In the genomic region with DNA sequence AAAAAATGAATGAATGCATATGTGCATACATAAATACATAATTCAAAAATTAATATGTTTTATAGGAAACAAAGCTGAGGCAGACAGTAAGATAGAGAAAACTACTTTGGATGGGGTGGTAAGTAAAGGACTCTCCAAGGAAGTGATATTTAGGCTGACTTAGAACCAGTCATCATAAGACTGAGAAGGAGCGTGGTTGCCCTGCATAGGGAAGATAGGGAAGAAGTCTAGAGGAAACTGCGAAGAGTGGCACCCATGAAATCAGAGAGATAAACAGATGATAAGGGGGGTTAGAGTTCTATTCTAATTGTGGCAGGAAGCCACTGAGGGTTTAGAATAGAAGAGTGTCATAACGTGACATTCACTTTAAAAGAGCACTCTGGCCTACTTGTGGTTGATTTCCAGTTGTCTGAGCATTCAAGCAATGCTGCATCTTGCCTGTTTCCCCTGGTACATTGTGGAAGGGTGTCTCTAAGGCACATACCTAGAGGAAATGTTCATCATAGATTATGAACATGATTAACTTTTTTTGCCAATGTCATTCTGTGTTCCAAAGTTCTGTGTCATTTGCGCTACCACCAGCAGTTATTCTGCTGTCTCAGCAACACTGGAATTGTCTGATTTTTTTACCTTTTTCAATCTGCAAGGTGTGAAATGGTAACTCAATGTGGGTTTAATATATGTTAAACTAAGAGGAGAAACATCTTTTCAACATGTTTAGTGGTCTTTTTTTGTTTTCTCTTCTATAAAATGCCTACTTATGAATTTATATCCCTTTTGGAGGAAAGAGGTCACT, we compare ENCODE assay signal across 1 cellular context.
TF ChIP-seq lines count a peak whose summit lies in the region.

No MANE protein-coding gene starts in this region.

TF ChIP-seq in HCT116, 20 proteins besides CTCF, POLR2A, EP300 and RAD21:
- TF ChIP-seq SRF (IDR thresholded peaks at IDR 0.05; ENCODE audit: low read depth) (no peak), CEBPB (IDR thresholded peaks at IDR 0.05; ENCODE audit: low read depth) (no peak), YY1 (IDR thresholded peaks at IDR 0.05; ENCODE audit: extremely low read depth, insufficient replicate concordance, low read depth, low read length) (no peak), ZNF274 (IDR thresholded peaks at IDR 0.05; ENCODE audit: low read depth, low read length) (no peak), POLR2AphosphoS5 (IDR thresholded peaks at IDR 0.05; ENCODE audit: low read depth, low read length) (no peak), EGR1 (IDR thresholded peaks at IDR 0.05; ENCODE audit: low read depth) (no peak), SP1 (IDR thresholded peaks at IDR 0.05; ENCODE audit: low read depth) (no peak), ZFX (IDR thresholded peaks at IDR 0.05) (no peak), TCF7L2 (IDR thresholded peaks at IDR 0.05; ENCODE audit: borderline replicate concordance, extremely low read depth, insufficient read depth, insufficient read length) (no peak), CBX3 (IDR thresholded peaks at IDR 0.05; ENCODE audit: low read depth) (no peak), EZH2phosphoT487 (IDR thresholded peaks at IDR 0.05; ENCODE audit: borderline replicate concordance) (no peak), SIN3A (IDR thresholded peaks at IDR 0.05; ENCODE audit: low read depth) (no peak), EZH2 (IDR thresholded peaks at IDR 0.05) (no peak), FOSL1 (IDR thresholded peaks at IDR 0.05; ENCODE audit: low read depth) (no peak)
- TF ChIP-seq, protein P1, sequence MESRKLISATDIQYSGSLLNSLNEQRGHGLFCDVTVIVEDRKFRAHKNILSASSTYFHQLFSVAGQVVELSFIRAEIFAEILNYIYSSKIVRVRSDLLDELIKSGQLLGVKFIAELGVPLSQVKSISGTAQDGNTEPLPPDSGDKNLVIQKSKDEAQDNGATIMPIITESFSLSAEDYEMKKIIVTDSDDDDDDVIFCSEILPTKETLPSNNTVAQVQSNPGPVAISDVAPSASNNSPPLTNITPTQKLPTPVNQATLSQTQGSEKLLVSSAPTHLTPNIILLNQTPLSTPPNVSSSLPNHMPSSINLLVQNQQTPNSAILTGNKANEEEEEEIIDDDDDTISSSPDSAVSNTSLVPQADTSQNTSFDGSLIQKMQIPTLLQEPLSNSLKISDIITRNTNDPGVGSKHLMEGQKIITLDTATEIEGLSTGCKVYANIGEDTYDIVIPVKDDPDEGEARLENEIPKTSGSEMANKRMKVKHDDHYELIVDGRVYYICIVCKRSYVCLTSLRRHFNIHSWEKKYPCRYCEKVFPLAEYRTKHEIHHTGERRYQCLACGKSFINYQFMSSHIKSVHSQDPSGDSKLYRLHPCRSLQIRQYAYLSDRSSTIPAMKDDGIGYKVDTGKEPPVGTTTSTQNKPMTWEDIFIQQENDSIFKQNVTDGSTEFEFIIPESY (IDR thresholded peaks at IDR 0.05; ENCODE audit: extremely low read depth, insufficient replicate concordance, low read length) = no peak
TF ChIP-seq in HCT116: peak in this region for 0.
